9 cellular contexts compared by ENCODE assay signal in the genomic region with DNA sequence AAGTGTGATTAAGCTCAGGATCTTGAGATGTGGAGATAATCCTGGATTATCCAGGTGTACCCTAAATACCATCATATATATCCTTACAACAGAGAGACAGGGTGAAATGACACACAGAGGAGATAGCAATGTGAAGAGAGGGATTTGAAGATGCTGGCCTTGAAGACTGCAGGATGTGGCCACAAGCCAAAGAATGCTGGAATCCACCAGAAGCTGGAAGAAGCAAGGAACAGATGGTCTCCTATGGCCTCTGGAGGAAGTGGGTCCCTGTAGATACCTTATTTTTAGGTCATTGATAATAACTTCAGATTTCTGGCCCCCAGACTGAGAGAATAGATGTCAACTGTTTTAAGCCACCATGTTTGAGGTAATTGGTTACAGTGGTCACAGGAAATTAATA.
"Had no signal": no experiment of that assay in that cellular context is flagged by ENCODE, and none has a peak within 500 bp of the region (broad histone marks: within the 10 kb centered on the region; RNA-seq: fewer than 3 reads in every experiment).

No MANE protein-coding gene starts in this region.

- H3K36me3 ChIP-seq: HAP-1 had no signal

- ATAC-seq: HCT116, K562 had no signal

- H3K4me3 ChIP-seq: GM23248, HAP-1, K562 had no signal

- H3K4me1 ChIP-seq: HAP-1 had no signal

- H3K9ac ChIP-seq: GM23248 had no signal

- H3K9me3 ChIP-seq: HAP-1 had no signal

- H3K27ac ChIP-seq: GM23248 had no signal

- DNase-seq: GM23248, GOT3, H7, HFFc6, IMR-90, KG1 had no signal

- H2AFZ ChIP-seq: GM23248 had no signal
